9 cellular contexts compared by ENCODE assay signal in the genomic region with DNA sequence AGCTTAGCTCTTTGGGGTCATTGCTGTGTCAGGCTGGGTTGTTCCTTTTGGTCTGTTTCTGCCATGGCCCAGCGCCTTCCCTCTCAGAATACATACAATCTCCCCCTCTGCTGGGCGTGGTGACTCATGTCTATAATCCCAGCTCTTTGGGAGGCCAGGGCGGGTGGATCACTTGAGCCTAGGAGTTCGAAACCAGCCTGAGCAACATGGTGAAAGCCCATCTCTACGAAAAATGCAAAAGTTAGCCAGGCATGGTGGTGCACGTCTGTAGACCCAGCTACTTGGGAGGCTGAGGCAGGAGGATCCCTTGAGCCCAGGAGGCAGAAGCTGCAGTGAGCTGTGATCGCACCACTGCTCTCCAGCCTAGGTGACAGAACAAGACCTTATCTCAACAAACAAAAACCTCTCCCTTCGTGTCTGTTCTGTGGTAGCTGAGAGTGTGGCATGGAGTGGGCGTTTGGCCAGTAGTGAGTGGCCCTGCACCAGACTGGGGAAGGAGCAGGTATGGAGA.
A peak's percentile ranks its signal among the peaks of the same experiment; 100 is the strongest.
DNase-seq lines count a peak whose midpoint lies in the region; ATAC-seq and TF ChIP-seq lines count a peak whose summit lies in the region.
"Had no signal": no experiment of that assay in that cellular context is flagged by ENCODE, and none has a peak within 500 bp of the region (broad histone marks: within the 10 kb centered on the region; RNA-seq: fewer than 3 reads in every experiment).

No MANE protein-coding gene starts in this region.

- no peaks in the 10 kb centered on the region for H3K27me3 ChIP-seq in tibial artery

- H3K36me3 ChIP-seq in tibial artery = peaks cover 27 to 79% (median 38%) of the 10 kb centered on the region in 3 donors

- TF ChIP-seq CTCF in coronary artery (IDR thresholded peaks at IDR 0.05) = no peak
- no peak for TF ChIP-seq CTCF in tibial artery (IDR thresholded peaks at IDR 0.05)

- no peak overlapping the region for H3K4me3 ChIP-seq in coronary artery
- H3K4me3 ChIP-seq in tibial artery = no peak overlapping the region

- H3K9me3 ChIP-seq in tibial artery = no peaks in the 10 kb centered on the region

- ATAC-seq in GM19328 (IDR thresholded peaks at IDR 0.05; ENCODE audit: unreplicated experiment) (no peak), GM18511 (IDR thresholded peaks at IDR 0.05; ENCODE audit: unreplicated experiment) (no peak)

- peak; percentile 56 for DNase-seq in activated effector memory CD4-positive, alpha-beta T cell treated with anti-CD3 and anti-CD28 coated beads, Interleukin-2, amount 50 U/mL, for 16 hours
- DNase-seq in activated effector memory CD4-positive, alpha-beta T cell treated with Interleukin-2 at 50 U/mL for 16 hours = no peak
- DNase-seq in MV-4-11 (lab: John Stamatoyannopoulos, UW) = peak; percentile 44
- DNase-seq in coronary artery (ENCODE audit: low spot score) = peak; percentile 46
- DNase-seq in tibial artery = peak; percentile 16 to 65
- no peak for DNase-seq in DMS 273 (lab: John Stamatoyannopoulos, UW; ENCODE audit: unreplicated experiment)
- DNase-seq: Calu3 had no signal

- H3K27ac ChIP-seq in coronary artery (no peak overlapping the region), tibial artery (no peak overlapping the region)

- peaks cover 0 to 4% (median 0%) of the 10 kb centered on the region in 4 donors for H3K4me1 ChIP-seq in tibial artery

- intact Hi-C loops in tibial artery (cut with DNase I; ENCODE audit: low total_unique reads) = loop anchor here (2.0 kb wide), 2 partner anchors 37 to 61 kb away; no protein-coding TSS in a partner anchor

Comparison
In these comparisons a context has a peak if more than half of its experiments do, and no peak if none do; other contexts are left out.
1. DNase-seq: peak in activated effector memory CD4-positive, alpha-beta T cell treated with anti-CD3 and anti-CD28 coated beads, Interleukin-2, amount 50 U/mL, for 16 hours (single experiment), MV-4-11 (single experiment), coronary artery (single experiment) and tibial artery (2 of 2); none in activated effector memory CD4-positive, alpha-beta T cell treated with Interleukin-2 at 50 U/mL for 16 hours (single experiment) and DMS 273 (single experiment).